In the genomic region with DNA sequence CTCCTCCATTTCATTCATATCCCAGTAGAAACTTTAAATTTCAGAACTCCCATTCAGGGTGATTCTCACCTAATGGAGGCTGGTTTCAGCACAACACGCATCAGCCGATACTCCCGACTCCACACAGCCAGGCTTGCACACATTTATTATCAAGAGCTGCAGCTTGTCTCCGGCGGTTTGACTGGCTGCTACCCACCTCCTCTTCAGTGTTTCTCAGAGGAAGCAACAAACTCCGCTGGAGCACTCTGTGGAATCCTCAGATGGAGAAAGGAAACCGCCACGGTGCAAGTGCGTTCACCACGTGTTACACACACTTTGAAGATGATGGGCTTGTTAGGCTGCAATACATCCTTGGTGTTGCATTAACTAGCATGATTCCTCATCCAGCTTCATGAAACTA, we compare ENCODE assay signal across 27 cellular contexts.
"Had no signal": no experiment of that assay in that cellular context is flagged by ENCODE, and none has a peak within 500 bp of the region (broad histone marks: within the 10 kb centered on the region; RNA-seq: fewer than 3 reads in every experiment).

No MANE protein-coding gene starts in this region.

- H3K4me3 Mint-ChIP-seq: immature natural killer cell; naive thymus-derived CD8-positive, alpha-beta T cell; nephron progenitor cell; stimulated activated naive B cell treated with anti-CD40 and anti-IgM and Interleukin-4, amounts not matched to agents 10 μg/mL and 1 μg/mL and 100 μg/mL, for 72 hours; type B pancreatic cell had no signal

- ATAC-seq: left colon; left lung; lower lobe of right lung; naive thymus-derived CD8-positive, alpha-beta T cell; pancreas; right cardiac atrium; sciatic nerve; stimulated activated naive B cell treated with anti-CD40 and anti-IgM and Interleukin-4, amounts not matched to agents 10 μg/mL and 1 μg/mL and 100 μg/mL, for 72 hours; stimulated activated naive CD8-positive, alpha-beta T cell treated with anti-CD3 and anti-CD28 coated beads, Interleukin-15, Interleukin-2, amounts not matched to agents 100 U/mL and 50 U/mL, for 24 hours had no signal

- H3K9me3 Mint-ChIP-seq: immature natural killer cell; naive thymus-derived CD8-positive, alpha-beta T cell; nephron progenitor cell; stimulated activated naive B cell treated with anti-CD40 and anti-IgM and Interleukin-4, amounts not matched to agents 10 μg/mL and 1 μg/mL and 100 μg/mL, for 72 hours; type B pancreatic cell had no signal

- H3K4me1 Mint-ChIP-seq: immature natural killer cell; naive thymus-derived CD8-positive, alpha-beta T cell; nephron progenitor cell had no signal

- H3K27me3 Mint-ChIP-seq: stimulated activated naive B cell treated with anti-CD40 and anti-IgM and Interleukin-4, amounts not matched to agents 10 μg/mL and 1 μg/mL and 100 μg/mL, for 72 hours had no signal

- H3K9me3 ChIP-seq: left lung, lower lobe of right lung, pancreas, prostate gland, stomach, testis, thyroid gland, uterus had no signal

- DNase-seq: immature natural killer cell; kidney; left colon; left lung; lower lobe of right lung; mammary epithelial cell; mesenchymal stem cell; naive thymus-derived CD8-positive, alpha-beta T cell; nephron progenitor cell; pancreas; posterior cingulate gyrus; retina; right cardiac atrium; stimulated activated CD4-positive, alpha-beta T cell treated with anti-CD3 and anti-CD28 coated beads, Interleukin-12 subunit alpha, Interleukin-12 subunit beta, amount 100 ng/mL, for 4 hours; stimulated activated CD4-positive, alpha-beta T cell treated with anti-CD3 and anti-CD28 coated beads, Interleukin-15, amount 100 ng/mL, for 24 hours; stimulated activated CD4-positive, alpha-beta T cell treated with anti-CD3 and anti-CD28 coated beads, Interleukin-2, amount 100 ng/mL, for 24 hours; stimulated activated CD4-positive, alpha-beta T cell treated with anti-CD3 and anti-CD28 coated beads, Interleukin-4, amount 100 ng/mL, for 1 hour; stimulated activated naive B cell treated with anti-CD40 and anti-IgM and Interleukin-4, amounts not matched to agents 10 μg/mL and 1 μg/mL and 100 μg/mL, for 72 hours; stimulated activated naive CD8-positive, alpha-beta T cell treated with anti-CD3 and anti-CD28 coated beads, Interleukin-15, Interleukin-2, amounts not matched to agents 100 U/mL and 50 U/mL, for 24 hours; stomach; testis; thyroid gland; uterus had no signal

- H3K36me3 ChIP-seq: left lung, lower lobe of right lung, pancreas, prostate gland, stomach, thyroid gland, uterus had no signal

- H3K27ac Mint-ChIP-seq: immature natural killer cell; naive thymus-derived CD8-positive, alpha-beta T cell; nephron progenitor cell; stimulated activated naive B cell treated with anti-CD40 and anti-IgM and Interleukin-4, amounts not matched to agents 10 μg/mL and 1 μg/mL and 100 μg/mL, for 72 hours; type B pancreatic cell had no signal

- H3K4me1 ChIP-seq: left lung, lower lobe of right lung, pancreas, prostate gland, stomach, testis, thyroid gland, uterus had no signal

- H3K27me3 ChIP-seq: pancreas, testis, thyroid gland, uterus had no signal

- H3K36me3 Mint-ChIP-seq: immature natural killer cell; naive thymus-derived CD8-positive, alpha-beta T cell; stimulated activated naive B cell treated with anti-CD40 and anti-IgM and Interleukin-4, amounts not matched to agents 10 μg/mL and 1 μg/mL and 100 μg/mL, for 72 hours; type B pancreatic cell had no signal

- H3K4me3 ChIP-seq: left lung, lower lobe of right lung, pancreas, prostate gland, skin epidermis, stomach, testis, thyroid gland, uterus had no signal

- H3K27ac ChIP-seq: left lung, lower lobe of right lung, pancreas, prostate gland, skin epidermis, stomach, testis, thyroid gland, uterus had no signal
